In the genomic region with DNA sequence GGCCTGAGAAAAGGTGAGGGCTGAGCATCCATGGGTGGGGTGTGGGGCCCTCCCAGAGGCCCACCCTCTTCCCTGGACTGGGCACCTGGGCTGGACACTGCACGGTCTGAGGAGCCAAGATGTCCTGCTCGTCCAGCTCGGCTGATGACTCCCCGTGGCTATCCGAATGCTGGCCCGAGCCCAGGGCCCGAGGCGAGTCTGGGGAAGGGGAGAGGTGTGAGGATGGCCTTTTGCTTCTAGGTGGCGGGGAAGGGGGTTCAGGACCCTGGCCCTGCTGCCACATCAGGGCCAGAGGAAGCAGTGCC, we compare ENCODE assay signal across 23 cellular contexts. TPM values are rescaled to one million over a fixed set of nuclear protein-coding genes. Genes with fewer than 3 reads are reported as not detected.
DNase-seq lines count a peak whose midpoint lies in the region; ATAC-seq, FAIRE-seq and TF ChIP-seq lines count a peak whose summit lies in the region.
"Had no signal": no experiment of that assay in that cellular context is flagged by ENCODE, and none has a peak within 500 bp of the region (broad histone marks: within the 10 kb centered on the region; RNA-seq: fewer than 3 reads in every experiment).

No MANE protein-coding gene starts in this region.

- intact Hi-C loops in kidney (cut with DNase I) = no loop called here

- TF ChIP-seq CTCF in SK-N-SH (IDR thresholded peaks at IDR 0.05) = no peak
- no peak for TF ChIP-seq CTCF in WTC11 (IDR thresholded peaks at IDR 0.05)
- TF ChIP-seq CTCF in kidney (IDR thresholded peaks at IDR 0.05; ENCODE audit: borderline replicate concordance, extremely low read depth, insufficient read depth) = no peak

- no peak for TF ChIP-seq EP300 in SK-N-SH (IDR thresholded peaks at IDR 0.05; ENCODE audit: borderline replicate concordance in 1 of 2, low read depth in 1 of 2, low read length in 1 of 2)

- H3K36me3 ChIP-seq in SK-N-SH (replicated peaks in 1 of 2; ENCODE audit: control insufficient read depth in 1 of 2, insufficient read depth in 2 of 2, low read length in 1 of 2) (peaks cover 7 to 44% of the 10 kb centered on the region in 2 experiments), kidney (ENCODE audit: control insufficient read depth in 1 of 2, insufficient read depth in 2 of 2, low read length in 2 of 2) (peaks cover 0 to 3% of the 10 kb centered on the region in 2 donors)

- no peaks in the 10 kb centered on the region for H4K20me1 ChIP-seq in SK-N-SH (ENCODE audit: insufficient read depth)

- DNase-seq in SK-N-SH (no peak), WTC11 (ENCODE audit: low spot score) (peak; percentile 4), kidney (peak; percentile 35), middle frontal gyrus (ENCODE audit: extremely low spot score, low spot score) (no peak)
- DNase-seq: AML-193, DMS79 treated with DMSO at 0.1 percent for 48 hours, GOT3, Karpas-422, NCI-H1417 treated with DMSO at 0.1 percent for 48 hours, NCI-H1930, NCI-H345, NCI-H526, Peyer's patch had no signal

- CTCF ChIA-PET in SK-N-SH (lab: Yijun Ruan, JAX) (interaction anchor here (1.6 to 2.2 kb wide), 2 partner anchors 46 to 54 kb away, joined by 4 to 10 read pairs; no protein-coding TSS in a partner anchor), WTC11 (lab: Charles Lee) (interaction anchor here (1.2 kb wide), 1 partner anchor 108 kb away, joined by 3 read pairs; no protein-coding TSS in a partner anchor)

- H3K4me3 Mint-ChIP-seq in WTC11 = no peak overlapping the region
- no peak overlapping the region for H3K4me3 Mint-ChIP-seq in stimulated activated memory B cell treated with anti-CD40 and anti-IgM and Interleukin-4, amounts not matched to agents 10 μg/mL and 1 μg/mL and 100 μg/mL, for 72 hours
- H3K4me3 Mint-ChIP-seq: CD14-positive monocyte, IgD-negative memory B cell had no signal

- no peak overlapping the region for H3K9ac ChIP-seq in SK-N-SH
- H3K9ac ChIP-seq in kidney (ENCODE audit: low read length in 2 of 2) = no peak overlapping the region

- H3K4me2 ChIP-seq in SK-N-SH = no peak overlapping the region

- ATAC-seq in SK-N-SH treated with all-trans-retinoic acid at 6 μM for 48 hours = peak; percentile 4
- ATAC-seq in WTC11 = no peak
- ATAC-seq in stimulated activated memory B cell treated with anti-CD40 and anti-IgM and Interleukin-4, amounts not matched to agents 10 μg/mL and 1 μg/mL and 100 μg/mL, for 72 hours = peak; percentile 3
- ATAC-seq in HG03045 (IDR thresholded peaks at IDR 0.05; ENCODE audit: unreplicated experiment) = no peak
- no peak for ATAC-seq in HG02571 (IDR thresholded peaks at IDR 0.05; ENCODE audit: unreplicated experiment)

- H3F3A ChIP-seq in SK-N-SH (replicated peaks; ENCODE audit: insufficient read depth) = peaks cover 3% of the 10 kb centered on the region

- H3K27me3 Mint-ChIP-seq in WTC11 (ENCODE audit: low read depth) = no peaks in the 10 kb centered on the region; the same call in 1 of the 2 replicates
- no peaks in the 10 kb centered on the region for H3K27me3 Mint-ChIP-seq in stimulated activated memory B cell treated with anti-CD40 and anti-IgM and Interleukin-4, amounts not matched to agents 10 μg/mL and 1 μg/mL and 100 μg/mL, for 72 hours
- H3K27me3 Mint-ChIP-seq: IgD-negative memory B cell had no signal

- H3K27me3 ChIP-seq in SK-N-SH (ENCODE audit: insufficient read depth) = no peaks in the 10 kb centered on the region
- H3K27me3 ChIP-seq: Peyer's patch had no signal

- no peak for TF ChIP-seq RAD21 in SK-N-SH (IDR thresholded peaks at IDR 0.05; ENCODE audit: low read length)

- no peak overlapping the region for H2AFZ ChIP-seq in SK-N-SH (ENCODE audit: low read depth)

- no peaks in the 10 kb centered on the region for H3K9me2 ChIP-seq in SK-N-SH

- POLR2A ChIA-PET in SK-N-SH (lab: Yijun Ruan, JAX) = interaction anchor here (1.3 kb wide), 1 partner anchor 108 kb away, joined by 3 read pairs; no protein-coding TSS in a partner anchor
- POLR2A ChIA-PET in WTC11 (lab: Charles Lee) = no interaction called here

- H3K4me3 ChIP-seq in SK-N-SH (ENCODE audit: low read depth in 2 of 2, low read length in 1 of 2) (no peak overlapping the region), kidney (ENCODE audit: low read length in 2 of 2) (no peak overlapping the region)
- H3K4me3 ChIP-seq: Peyer's patch had no signal

- FAIRE-seq in kidney (lab: Jason Lieb, UNC) = no peak

- no peak overlapping the region for H3K27ac Mint-ChIP-seq in WTC11
- H3K27ac Mint-ChIP-seq in stimulated activated memory B cell treated with anti-CD40 and anti-IgM and Interleukin-4, amounts not matched to agents 10 μg/mL and 1 μg/mL and 100 μg/mL, for 72 hours = no peak overlapping the region

- 0 out of 2 replicates have a peak, but pooled peaks cover 5% of the 10 kb centered on the region for H3K9me3 Mint-ChIP-seq in WTC11
- H3K9me3 Mint-ChIP-seq in stimulated activated memory B cell treated with anti-CD40 and anti-IgM and Interleukin-4, amounts not matched to agents 10 μg/mL and 1 μg/mL and 100 μg/mL, for 72 hours = no peaks in the 10 kb centered on the region
- H3K9me3 Mint-ChIP-seq: CD14-positive monocyte, IgD-negative memory B cell had no signal

- peaks cover 2% of the 10 kb centered on the region; the same call in 1 of the 2 replicates for H3K79me2 ChIP-seq in SK-N-SH (ENCODE audit: insufficient read depth)

- H3K9me3 ChIP-seq in SK-N-SH = no peaks in the 10 kb centered on the region
- no peaks in the 10 kb centered on the region for H3K9me3 ChIP-seq in kidney (ENCODE audit: control insufficient read depth in 1 of 2, low read length in 2 of 2)
- H3K9me3 ChIP-seq: Peyer's patch had no signal

- no peak overlapping the region; a peak in 1 of 4 replicates for H3K27ac ChIP-seq in SK-N-SH (ENCODE audit: low read depth in 2 of 2, low read length in 1 of 2)
- H3K27ac ChIP-seq in kidney (ENCODE audit: low read depth in 2 of 2, low read length in 2 of 2) = no peak overlapping the region
- H3K27ac ChIP-seq: 22Rv1, HL-60, Peyer's patch had no signal

- WGBS in SK-N-SH (ENCODE audit: low lambda C conversion rate) = 90% methylated on average over 2 of the region's 9 CpGs

- H3K4me1 ChIP-seq in SK-N-SH (ENCODE audit: control insufficient read depth in 1 of 2, insufficient read depth in 2 of 2, low read depth in 1 of 2, low read length in 1 of 2) (peaks cover 0 to 12% of the 10 kb centered on the region in 2 experiments; a peak in 1 of 4 replicates), kidney (ENCODE audit: control insufficient read depth in 1 of 2, insufficient read depth in 1 of 2, low read depth in 1 of 2, low read length in 2 of 2) (no peaks in the 10 kb centered on the region)
- H3K4me1 ChIP-seq: Peyer's patch had no signal

- no peaks in the 10 kb centered on the region for H3K36me3 Mint-ChIP-seq in WTC11
- H3K36me3 Mint-ChIP-seq in stimulated activated memory B cell treated with anti-CD40 and anti-IgM and Interleukin-4, amounts not matched to agents 10 μg/mL and 1 μg/mL and 100 μg/mL, for 72 hours = peaks cover 4% of the 10 kb centered on the region
- H3K36me3 Mint-ChIP-seq: IgD-negative memory B cell had no signal

- H3K4me1 Mint-ChIP-seq in WTC11 = no peaks in the 10 kb centered on the region
- peaks cover 12% of the 10 kb centered on the region for H3K4me1 Mint-ChIP-seq in stimulated activated memory B cell treated with anti-CD40 and anti-IgM and Interleukin-4, amounts not matched to agents 10 μg/mL and 1 μg/mL and 100 μg/mL, for 72 hours
- H3K4me1 Mint-ChIP-seq: CD14-positive monocyte had no signal

TF ChIP-seq in SK-N-SH treated with all-trans-retinoic acid at 6 μM for 48 hours, 23 proteins besides CTCF, POLR2A, EP300 and RAD21 (continues in another document):
- TF ChIP-seq ESRRG (CRISPR knock-in tag; IDR thresholded peaks at IDR 0.05) (no peak), BACH2 (CRISPR knock-in tag; IDR thresholded peaks at IDR 0.05; ENCODE audit: borderline replicate concordance) (no peak), CSDC2 (CRISPR knock-in tag; IDR thresholded peaks at IDR 0.05) (no peak), ZC3H10 (CRISPR knock-in tag; IDR thresholded peaks at IDR 0.05) (no peak)

TF ChIP-seq in SK-N-SH, 30 proteins besides CTCF, POLR2A, EP300 and RAD21 (continues in another document):
- TF ChIP-seq JUND (IDR thresholded peaks at IDR 0.05) = no peak
- TF ChIP-seq, protein P1, sequence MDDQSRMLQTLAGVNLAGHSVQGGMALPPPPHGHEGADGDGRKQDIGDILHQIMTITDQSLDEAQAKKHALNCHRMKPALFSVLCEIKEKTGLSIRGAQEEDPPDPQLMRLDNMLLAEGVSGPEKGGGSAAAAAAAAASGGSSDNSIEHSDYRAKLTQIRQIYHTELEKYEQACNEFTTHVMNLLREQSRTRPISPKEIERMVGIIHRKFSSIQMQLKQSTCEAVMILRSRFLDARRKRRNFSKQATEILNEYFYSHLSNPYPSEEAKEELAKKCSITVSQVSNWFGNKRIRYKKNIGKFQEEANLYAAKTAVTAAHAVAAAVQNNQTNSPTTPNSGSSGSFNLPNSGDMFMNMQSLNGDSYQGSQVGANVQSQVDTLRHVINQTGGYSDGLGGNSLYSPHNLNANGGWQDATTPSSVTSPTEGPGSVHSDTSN (IDR thresholded peaks at IDR 0.05) = no peak

TF ChIP-seq in WTC11, 78 proteins besides CTCF, POLR2A, EP300 and RAD21 (continues in another document):
- TF ChIP-seq NFYB (CRISPR knock-in tag; conservative IDR thresholded peaks at IDR 0.05; ENCODE audit: low read depth) (no peak), ZBTB21 (CRISPR knock-in tag; IDR thresholded peaks at IDR 0.05; ENCODE audit: borderline replicate concordance) (no peak)

RNA-seq across cellular contexts. Expression of a gene that starts 7.1 kb away (rescaled TPM):
- 1.5 and 2.8 TPM in 2 replicates for polyA plus RNA-seq in SK-N-SH (2012; rRNA removed)
- polyA plus RNA-seq in SK-N-SH (2012; cell fraction: cytosol; rRNA removed) = 1.1 and 1.9 TPM in 2 replicates
- 5.8 and 9.2 TPM in 2 replicates for polyA plus RNA-seq in SK-N-SH (2012; cell fraction: nucleus; rRNA removed)
- 5.5 to 6.0 TPM (median 5.7 TPM) in 3 replicates for total RNA-seq in WTC11 (2021)
- 4.2 TPM for total RNA-seq in kidney
- 5.0 TPM for polyA plus RNA-seq in kidney (ENCODE audit: insufficient read depth, low read depth, low replicate concordance)
- total RNA-seq: G401, MCF 10A had no signal
- polyA plus RNA-seq: CD14-positive monocyte, IgD-negative memory B cell had no signal

RNA-seq across cellular contexts. Expression of a gene that starts 29.9 kb away (rescaled TPM):
- polyA plus RNA-seq in SK-N-SH (2012; rRNA removed) = 76.2 and 89.4 TPM in 2 replicates
- 29.3 and 48.3 TPM in 2 replicates for polyA plus RNA-seq in SK-N-SH (2012; cell fraction: cytosol; rRNA removed)
- polyA plus RNA-seq in SK-N-SH (2012; cell fraction: nucleus; rRNA removed) = 211 and 212 TPM in 2 replicates
- total RNA-seq in WTC11 (2021) = 122 to 167 TPM (median 124 TPM) in 3 replicates
- 67.8 TPM for total RNA-seq in kidney
- polyA plus RNA-seq in kidney (ENCODE audit: insufficient read depth, low read depth, low replicate concordance) = 45.7 TPM

Comparison
In these comparisons a context has a peak if more than half of its experiments do, and no peak if none do; other contexts are left out.
1. ATAC-seq: peak in SK-N-SH treated with all-trans-retinoic acid at 6 μM for 48 hours (single experiment) and stimulated activated memory B cell treated with anti-CD40 and anti-IgM and Interleukin-4, amounts not matched to agents 10 μg/mL and 1 μg/mL and 100 μg/mL, for 72 hours (single experiment); none in WTC11 (single experiment), HG03045 (single experiment) and HG02571 (single experiment).
2. DNase-seq: peak in WTC11 (single experiment) and kidney (single experiment); none in SK-N-SH (single experiment) and middle frontal gyrus (single experiment).